8 cellular contexts compared by ENCODE assay signal in genomic region chr1:228465134-228465533, GRCh38. TPM values are rescaled to one million over a fixed set of nuclear protein-coding genes. Genes with fewer than 3 reads are reported as not detected.
DNase-seq lines count a peak whose midpoint lies in the region; ATAC-seq and TF ChIP-seq lines count a peak whose summit lies in the region.

No MANE protein-coding gene starts in this region.

- in situ Hi-C loops in GM23248 (cut with MboI) (no loop called here), astrocyte of the spinal cord (cut with HindIII; ENCODE audit: low sequenced_read_pairs) (no loop called here)

- no peaks in the 10 kb centered on the region for H3F3A ChIP-seq in GM23248 (ENCODE audit: insufficient read depth)

- no peaks in the 10 kb centered on the region for H4K20me1 ChIP-seq in GM23248 (ENCODE audit: insufficient read depth)

- no peak overlapping the region for H3K27ac ChIP-seq in GM23248
- no peak overlapping the region for H3K27ac ChIP-seq in testis

- intact Hi-C loops in testis (cut with DNase I; ENCODE audit: low total_unique reads): no loop called here

- no peaks in the 10 kb centered on the region for H3K9me3 Mint-ChIP-seq in mesothelial cell of epicardium

- TF ChIP-seq POLR2A in GM18505 (IDR thresholded peaks at IDR 0.05; ENCODE audit: borderline replicate concordance, extremely low read depth, insufficient read depth, insufficient read length): no peak
- TF ChIP-seq POLR2A in testis (IDR thresholded peaks at IDR 0.05): no peak

- no peaks in the 10 kb centered on the region for H3K79me2 ChIP-seq in GM23248 (ENCODE audit: insufficient read depth)

- H3K4me1 ChIP-seq in GM23248 (ENCODE audit: insufficient read depth) (0 out of 2 replicates have a peak, but pooled peaks cover 3% of the 10 kb centered on the region), testis (peaks cover 8% of the 10 kb centered on the region)

- no peaks in the 10 kb centered on the region for H3K9me3 ChIP-seq in GM23248 (ENCODE audit: low read depth)
- no peaks in the 10 kb centered on the region for H3K9me3 ChIP-seq in testis

- WGBS in GM23248 (ENCODE audit: low coverage in 1 of 2, low lambda C conversion rate in 2 of 2, missing lambda C conversion rate in 2 of 2), 2 experiments: 8 to 9% methylated on average over 13 of the region's 13 CpGs
- 17 to 27% methylated on average over 13 of the region's 13 CpGs for WGBS in testis, 2 donors

- TF ChIP-seq CTCF in AG04449 (IDR thresholded peaks at IDR 0.05; ENCODE audit: insufficient read depth, low read length, missing control alignments) (no peak), astrocyte of the spinal cord (IDR thresholded peaks at IDR 0.05; ENCODE audit: low read depth, low read length) (no peak), mesothelial cell of epicardium (IDR thresholded peaks at IDR 0.05; ENCODE audit: unreplicated experiment) (no peak), testis (IDR thresholded peaks at IDR 0.05) (no peak)

- ATAC-seq in HG03439 (IDR thresholded peaks at IDR 0.05; ENCODE audit: unreplicated experiment) (no peak), GM21576 (IDR thresholded peaks at IDR 0.05; ENCODE audit: unreplicated experiment) (no peak), GM18505 (IDR thresholded peaks at IDR 0.05; ENCODE audit: unreplicated experiment) (no peak)

- H3K27me3 ChIP-seq in GM23248 (replicated peaks; ENCODE audit: insufficient read depth) (peaks cover 88% of the 10 kb centered on the region), testis (no peaks in the 10 kb centered on the region)

- H3K36me3 ChIP-seq in GM23248 (ENCODE audit: low read depth) (no peaks in the 10 kb centered on the region), testis (ENCODE audit: low read depth, missing control alignments) (no peaks in the 10 kb centered on the region)

- CTCF ChIA-PET in AG04449 (lab: Yijun Ruan, JAX): interaction anchor here (0.9 kb wide), 1 partner anchor 13 kb away, joined by 3 read pairs; no protein-coding TSS in a partner anchor

- peak overlapping the region; percentile 71 for H3K4me2 ChIP-seq in GM23248 (ENCODE audit: unreplicated experiment)

- POLR2A ChIA-PET in AG04449 (lab: Yijun Ruan, JAX): no interaction called here

- H3K9me2 ChIP-seq in GM23248 (ENCODE audit: insufficient read depth): no peaks in the 10 kb centered on the region

- peak overlapping the region; percentile 60 for H3K4me3 ChIP-seq in AG04449 (ENCODE audit: low read depth, low read length)
- peak overlapping the region; percentile 53; the same call in 1 of the 2 replicates for H3K4me3 ChIP-seq in GM23248
- peak overlapping the region; percentile 49 for H3K4me3 ChIP-seq in astrocyte of the spinal cord (ENCODE audit: low read depth, low read length)
- peak overlapping the region in 1 of 2 donors; percentile 27 for H3K4me3 ChIP-seq in testis

- H3K4me3 Mint-ChIP-seq in mesothelial cell of epicardium: peak overlapping the region; percentile 78

- H3K36me3 Mint-ChIP-seq in mesothelial cell of epicardium: no peaks in the 10 kb centered on the region

- no peak overlapping the region for H3K9ac ChIP-seq in GM23248

- H3K27ac Mint-ChIP-seq in mesothelial cell of epicardium: peak overlapping the region; percentile 84

- H3K4me1 Mint-ChIP-seq in mesothelial cell of epicardium: peaks cover 24% of the 10 kb centered on the region

- peaks cover 84% of the 10 kb centered on the region for H3K27me3 Mint-ChIP-seq in mesothelial cell of epicardium (ENCODE audit: low read depth)

- DNase-seq in AG04449 (ENCODE audit: low read depth, low spot score): no peak
- DNase-seq in GM23248: no peak
- DNase-seq in astrocyte of the spinal cord (ENCODE audit: low read depth, low spot score): no peak
- DNase-seq in mesothelial cell of epicardium (ENCODE audit: low spot score in 2 of 2, unreplicated experiment in 2 of 2): no peak
- no peak for DNase-seq in testis

- H2AFZ ChIP-seq in GM23248: peak overlapping the region; percentile 75

RNA-seq across cellular contexts. Expression of gene RNF187, which starts 22.0 kb away (rescaled TPM):
- total RNA-seq in GM23248 (2014; rRNA removed; shearing (Covaris generic)): 81.9 and 92.8 TPM in 2 replicates
- polyA plus RNA-seq in GM23248 (2016; fragmentation: Nextera tagmentation; extraction: Ambion mirVana) (38.8 and 79.4 TPM in 2 replicates), testis (ENCODE audit: insufficient read depth, low read depth, low replicate concordance) (49.3 TPM)
- total RNA-seq in mesothelial cell of epicardium (83.0 to 85.1 TPM (median 84.3 TPM) in 3 replicates), testis (100 to 1,000 TPM in 1 of 2 donors, 10 to 100 TPM in 1; 86.8 to 109 TPM)

RNA-seq across cellular contexts. Expression of gene TRIM17, which starts 48.5 kb away (rescaled TPM):
- total RNA-seq in GM23248 (2014; rRNA removed; shearing (Covaris generic)): not detected in 2 replicates
- polyA plus RNA-seq in GM23248 (2016; fragmentation: Nextera tagmentation; extraction: Ambion mirVana) (0.26 and 0.43 TPM in 2 replicates), testis (ENCODE audit: insufficient read depth, low read depth, low replicate concordance) (37.4 TPM)
- total RNA-seq in mesothelial cell of epicardium (28.2 to 30.6 TPM (median 28.8 TPM) in 3 replicates), testis (10 to 100 TPM; 21.4 to 33.6 TPM)

RNA-seq across cellular contexts. Expression of gene TRIM11, which starts 58.5 kb away (rescaled TPM):
- total RNA-seq in GM23248 (2014; rRNA removed; shearing (Covaris generic)): 21.3 and 24.7 TPM in 2 replicates
- 8.6 and 9.8 TPM in 2 replicates for polyA plus RNA-seq in GM23248 (2016; fragmentation: Nextera tagmentation; extraction: Ambion mirVana)
- 39.7 to 40.4 TPM (median 40.2 TPM) in 3 replicates for total RNA-seq in mesothelial cell of epicardium
- total RNA-seq in testis: 10 to 100 TPM; 30.1 to 37.8 TPM
- 19.5 TPM for polyA plus RNA-seq in testis (ENCODE audit: insufficient read depth, low read depth, low replicate concordance)

Comparison
In these comparisons a context has a peak if more than half of its experiments do, and no peak if none do; other contexts are left out.
1. RNA of gene TRIM17, which starts 48.5 kb away (total RNA-seq): 21.4 to 33.6 TPM in testis and 28.2 to 30.6 TPM in mesothelial cell of epicardium; not detected in GM23248; every median in the first group is over 10 times any median in the second.